In the genomic region with DNA sequence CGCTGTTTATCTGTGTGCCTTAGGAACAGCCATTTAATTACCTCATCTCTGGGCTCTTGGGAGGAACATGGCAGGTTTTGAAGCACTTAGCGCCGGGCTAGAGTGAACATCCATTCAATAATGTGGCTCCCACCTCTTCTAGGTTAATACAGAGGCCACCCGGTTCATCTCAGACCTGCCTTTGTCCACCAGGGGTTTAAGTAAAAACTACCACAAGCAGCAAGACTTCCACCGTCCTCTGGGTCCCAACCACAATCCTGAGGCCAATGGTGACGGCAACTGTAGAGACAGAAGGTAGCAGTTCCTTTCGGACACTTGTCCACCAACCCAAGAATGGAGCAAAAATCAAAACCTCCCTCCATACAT, we compare ENCODE assay signal across 7 cellular contexts. TPM values are rescaled to one million over a fixed set of nuclear protein-coding genes. Genes with fewer than 3 reads are reported as not detected.
DNase-seq lines count a peak whose midpoint lies in the region; ATAC-seq and TF ChIP-seq lines count a peak whose summit lies in the region.

No MANE protein-coding gene starts in this region.

- no peak overlapping the region for H2BK12ac ChIP-seq in H9 (ENCODE audit: insufficient read length, low read depth, low read length)

- H3K18ac ChIP-seq in H9 (ENCODE audit: insufficient read length, low read depth, low read length), result peak overlapping the region; percentile 19

- H2BK15ac ChIP-seq in H9 (ENCODE audit: low read depth, low read length), result no peak overlapping the region

- peaks cover 5% of the 10 kb centered on the region for H3K23me2 ChIP-seq in H9 (ENCODE audit: insufficient read length, low read depth, low read length, poor library complexity, severe bottlenecking)

- H3K9me3 ChIP-seq in H9 (ENCODE audit: control insufficient read depth, low read depth, low read length), result no peaks in the 10 kb centered on the region

- no peak overlapping the region for H2AFZ ChIP-seq in H9 (ENCODE audit: low read length)

- no peaks in the 10 kb centered on the region for H3K27me3 ChIP-seq in H9 (ENCODE audit: insufficient read depth, low read length)

- H3K4me1 ChIP-seq in H9 (ENCODE audit: insufficient read depth, low read length), result peaks cover 2% of the 10 kb centered on the region; the same call in 1 of the 2 replicates

- H3K9ac ChIP-seq in H9 (ENCODE audit: extremely low read depth, insufficient read length, low read length), result peak overlapping the region; percentile 78

- no peak overlapping the region for H3K23ac ChIP-seq in H9 (ENCODE audit: insufficient read length, low read depth, low read length)

- peaks cover 7% of the 10 kb centered on the region for H3K79me1 ChIP-seq in H9 (ENCODE audit: insufficient read depth, low read depth, low read length, poor library complexity, severe bottlenecking)

- no peak overlapping the region for H2BK5ac ChIP-seq in H9 (ENCODE audit: insufficient read length, low read length)

- H3K79me2 ChIP-seq in H9 (ENCODE audit: insufficient read depth, low read length), result peaks cover 19% of the 10 kb centered on the region

- CTCF ChIA-PET in T-cell (lab: Charles Lee), result interaction anchor here in 1 of 2 donors (1.0 to 2.1 kb wide), 4 partner anchors 26 to 608 kb away, joined by 3 to 17 read pairs (median 4); a partner anchor contains a TSS

- H3T11ph ChIP-seq in H9 (ENCODE audit: low read length), result no peak overlapping the region

- H2BK20ac ChIP-seq in H9 (ENCODE audit: low read depth, low read length, poor library complexity, severe bottlenecking), result no peak overlapping the region

- no peaks in the 10 kb centered on the region for H3K27me3 Mint-ChIP-seq in H9 (ENCODE audit: low read depth)
- H3K27me3 Mint-ChIP-seq in T-cell, result no peaks in the 10 kb centered on the region

- no peak overlapping the region for H4K91ac ChIP-seq in H9 (ENCODE audit: insufficient read length, low read depth, low read length)

- H3K4me3 ChIP-seq in foreskin fibroblast (ENCODE audit: low read depth in 1 of 2, low read length in 2 of 2) (peak overlapping the region; percentile 87 to 96), skin epidermis (peak overlapping the region; percentile 58 to 99 (median 91))

- no peak overlapping the region for H3K14ac ChIP-seq in H9 (ENCODE audit: insufficient read depth, low read length)

- H3K56ac ChIP-seq in H9 (ENCODE audit: insufficient read length, low read depth, low read length), result no peak overlapping the region

- peak; percentile 17; the same call in 1 of the 3 replicates for TF ChIP-seq CTCF in H9 (conservative IDR thresholded peaks at IDR 0.05)
- no peak for TF ChIP-seq CTCF in foreskin fibroblast (IDR thresholded peaks at IDR 0.05; ENCODE audit: low read depth, low read length)

- H3K4me1 Mint-ChIP-seq in H9, result peaks cover 24% of the 10 kb centered on the region in 2 experiments
- peaks cover 49 to 61% (median 53%) of the 10 kb centered on the region in 3 donors for H3K4me1 Mint-ChIP-seq in T-cell

- POLR2A ChIA-PET in T-cell (lab: Charles Lee), result interaction anchor here (0.6 to 2.1 kb wide), 2 partner anchors 28 to 89 kb away, joined by 4 to 10 read pairs; no protein-coding TSS in a partner anchor

- H3K27ac ChIP-seq in H9 (ENCODE audit: insufficient read length, low read depth, low read length) (no peak overlapping the region), skin epidermis (peak overlapping the region in 20 of 21 experiments; percentile 62 to 91 (median 82))

- no peak overlapping the region for H4K5ac ChIP-seq in H9 (ENCODE audit: insufficient read length, low read depth, low read length)

- peak overlapping the region; percentile 48 for H3K4me2 ChIP-seq in H9 (ENCODE audit: insufficient read depth, insufficient read length, low read length)

- H3K4me3 Mint-ChIP-seq in H9 (peak overlapping the region; percentile 99 to 100), T-cell (peak overlapping the region; percentile 81 to 100 (median 100))

- H3K27ac Mint-ChIP-seq in H9, result peak overlapping the region; percentile 95 to 96 (median 96)
- H3K27ac Mint-ChIP-seq in T-cell, result peak overlapping the region; percentile 98 to 100

- no peaks in the 10 kb centered on the region for H4K20me1 ChIP-seq in H9 (ENCODE audit: control insufficient read depth, insufficient read depth, insufficient read length)

- in situ Hi-C loops in ACHN (cut with HindIII; ENCODE audit: low pct_ligation_motif_present, low pct_unique_long_range_greater_than_20kb, low sequenced_read_pairs), result no loop called here

- ATAC-seq in T-cell (replicated peaks in 1 of 4) (no peak), HG02885 (IDR thresholded peaks at IDR 0.05; ENCODE audit: poor library complexity, unreplicated experiment) (no peak)

- no peak overlapping the region for H2BK120ac ChIP-seq in H9 (ENCODE audit: low read depth, low read length, poor library complexity, severe bottlenecking)

- no peak overlapping the region for H3K4ac ChIP-seq in H9 (ENCODE audit: low read depth, low read length)

- H4K8ac ChIP-seq in H9 (replicated peaks; ENCODE audit: insufficient read length, low read depth, low read length), result no peak overlapping the region

- no peaks in the 10 kb centered on the region for H3K9me3 Mint-ChIP-seq in H9
- H3K9me3 Mint-ChIP-seq in T-cell, result no peaks in the 10 kb centered on the region

- H3K36me3 Mint-ChIP-seq in H9 (ENCODE audit: insufficient read depth in 1 of 3, low read depth in 3 of 3) (peaks cover 4 to 23% (median 20%) of the 10 kb centered on the region in 3 experiments), T-cell (peaks cover 10% of the 10 kb centered on the region)

- no CpG with 5 or more reads among the region's 7 CpGs for WGBS in H9 (ENCODE audit: extremely low coverage, insufficient read length, low lambda C conversion rate)

- no peak overlapping the region for H2AK5ac ChIP-seq in H9 (ENCODE audit: insufficient read length, low read length)

- DNase-seq in H9, result no peak
- no peak for DNase-seq in T-cell
- DNase-seq in foreskin fibroblast, result no peak
- DNase-seq in ACHN, result no peak
- DNase-seq in 8988T, result no peak

RNA-seq across cellular contexts. Expression of a gene that starts 0.9 kb away (rescaled TPM):
- total RNA-seq in H9 (2021) (255 and 269 TPM in 2 replicates), T-cell (100 to 1,000 TPM; 106 to 145 (median 124) TPM)

RNA-seq across cellular contexts. Expression of a gene that starts 28.8 kb away (rescaled TPM):
- total RNA-seq in H9 (2021) (17.0 and 18.2 TPM in 2 replicates), T-cell (10 to 100 TPM; 11.8 to 30.1 (median 26.8) TPM)

RNA-seq across cellular contexts. Expression of a gene that starts 55.7 kb away (rescaled TPM):
- total RNA-seq in H9 (2021), result 3.4 and 5.1 TPM in 2 replicates
- not detected for total RNA-seq in T-cell
